In the genomic region with DNA sequence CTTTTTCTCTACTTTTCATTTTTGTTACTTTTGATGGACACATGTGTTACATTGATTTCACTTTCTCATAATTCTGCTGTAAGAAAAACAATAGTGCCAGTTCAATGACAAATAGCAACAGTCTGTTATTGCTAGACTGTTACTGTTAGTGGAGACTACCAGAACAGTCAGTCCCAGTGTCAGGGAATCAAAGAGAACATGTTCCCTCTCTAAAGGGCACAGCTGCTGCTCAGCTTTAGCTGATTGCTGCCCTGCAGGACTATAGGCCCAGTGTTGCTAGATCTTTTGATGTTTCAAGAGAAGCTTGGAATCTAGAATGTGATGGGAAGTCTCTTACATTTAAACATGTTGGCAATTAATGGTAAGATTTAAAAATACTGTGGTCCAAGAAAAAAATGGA, we compare ENCODE assay signal across 11 cellular contexts. TPM values are rescaled to one million over a fixed set of nuclear protein-coding genes. Genes with fewer than 3 reads are reported as not detected.
DNase-seq lines count a peak whose midpoint lies in the region; ATAC-seq and TF ChIP-seq lines count a peak whose summit lies in the region.
"Had no signal": no experiment of that assay in that cellular context is flagged by ENCODE, and none has a peak within 500 bp of the region (broad histone marks: within the 10 kb centered on the region; RNA-seq: fewer than 3 reads in every experiment).

No MANE protein-coding gene starts in this region.

- peaks cover 29% of the 10 kb centered on the region for H3K4me1 ChIP-seq in effector memory CD4-positive, alpha-beta T cell (ENCODE audit: control insufficient read depth, insufficient read depth, low read length, poor library complexity, severe bottlenecking)
- no peaks in the 10 kb centered on the region; the same call in 1 of the 2 replicates for H3K4me1 ChIP-seq in BE2C

- DNase-seq in COLO829 (ENCODE audit: low spot score) (peak; percentile 34), pons (ENCODE audit: low spot score) (peak; percentile 67), WERI-Rb-1 (no peak), islet precursor cell (no peak), BE2C (no peak)
- DNase-seq in effector memory CD4-positive, alpha-beta T cell, result no peak
- DNase-seq: DMS79 treated with DMSO at 0.1 percent for 48 hours; effector CD4-positive, alpha-beta T cell had no signal

- TF ChIP-seq CTCF in WERI-Rb-1 (IDR thresholded peaks at IDR 0.05; ENCODE audit: low read depth, low read length) (no peak), BE2C (IDR thresholded peaks at IDR 0.05; ENCODE audit: low read depth, low read length) (no peak)

- H3K27ac ChIP-seq in KOPT-K1 (ENCODE audit: low read depth, low read length, poor library complexity, severe bottlenecking) (peak overlapping the region; percentile 68), WERI-Rb-1 (no peak overlapping the region)
- H3K27ac ChIP-seq in effector memory CD4-positive, alpha-beta T cell (ENCODE audit: insufficient read depth, low read length, poor library complexity, severe bottlenecking), result peak overlapping the region; percentile 96
- H3K27ac ChIP-seq: SK-N-MC had no signal

- no peak for ATAC-seq in HG02884 (IDR thresholded peaks at IDR 0.05; ENCODE audit: unreplicated experiment)

- H3K9me3 ChIP-seq in KOPT-K1 (ENCODE audit: insufficient read depth, low read length, poor library complexity, severe bottlenecking) (no peaks in the 10 kb centered on the region), WERI-Rb-1 (ENCODE audit: severe bottlenecking) (no peaks in the 10 kb centered on the region), BE2C (no peaks in the 10 kb centered on the region)
- H3K9me3 ChIP-seq in effector memory CD4-positive, alpha-beta T cell (ENCODE audit: control insufficient read depth, low read length), result no peaks in the 10 kb centered on the region

- H3K27me3 ChIP-seq in effector memory CD4-positive, alpha-beta T cell (replicated peaks; ENCODE audit: control insufficient read depth, insufficient read depth, low read length, poor library complexity, severe bottlenecking), result no peaks in the 10 kb centered on the region
- H3K27me3 ChIP-seq in WERI-Rb-1 (ENCODE audit: insufficient read depth, low read depth, severe bottlenecking), result no peaks in the 10 kb centered on the region
- H3K27me3 ChIP-seq in BE2C, result no peaks in the 10 kb centered on the region

- H3K36me3 ChIP-seq in KOPT-K1 (ENCODE audit: insufficient read depth, low read length), result no peaks in the 10 kb centered on the region
- peaks cover 19% of the 10 kb centered on the region for H3K36me3 ChIP-seq in effector memory CD4-positive, alpha-beta T cell (ENCODE audit: control insufficient read depth, insufficient read depth, low read length)
- no peaks in the 10 kb centered on the region for H3K36me3 ChIP-seq in WERI-Rb-1
- no peaks in the 10 kb centered on the region for H3K36me3 ChIP-seq in BE2C

- H3K4me3 ChIP-seq in effector memory CD4-positive, alpha-beta T cell (ENCODE audit: insufficient read depth, low read depth, low read length, poor library complexity, severe bottlenecking), result peak overlapping the region; percentile 68
- no peak overlapping the region for H3K4me3 ChIP-seq in WERI-Rb-1 (ENCODE audit: low read depth, low read length)
- no peak overlapping the region for H3K4me3 ChIP-seq in BE2C (ENCODE audit: low read depth, low read length)
- H3K4me3 ChIP-seq: SK-N-MC had no signal

RNA-seq across cellular contexts. Expression of a gene that starts 3.4 kb away (rescaled TPM):
- 0.52 TPM for polyA plus RNA-seq in BE2C (2012; ENCODE audit: insufficient read depth, insufficient read length, low read depth)

RNA-seq across cellular contexts. Expression of a gene that starts 26.3 kb away (rescaled TPM):
- polyA plus RNA-seq in BE2C (2012; ENCODE audit: insufficient read depth, insufficient read length, low read depth), result 21.0 TPM

Comparison
In these comparisons a context has a peak if more than half of its experiments do, and no peak if none do; other contexts are left out.
1. DNase-seq: peak in COLO829 (single experiment) and pons (single experiment); none in effector memory CD4-positive, alpha-beta T cell (0 of 3), WERI-Rb-1 (single experiment), islet precursor cell (single experiment) and BE2C (single experiment).